Comparison of ENCODE assay signal across 21 cellular contexts in genomic region chrX:150167482-150168324, GRCh38.
"Had no signal": no experiment of that assay in that cellular context is flagged by ENCODE, and none has a peak within 500 bp of the region (broad histone marks: within the 10 kb centered on the region; RNA-seq: fewer than 3 reads in every experiment).

No MANE protein-coding gene starts in this region.

- H2AFZ ChIP-seq: hepatocyte had no signal

- H3K27me3 Mint-ChIP-seq: stimulated activated memory B cell treated with anti-CD40 and anti-IgM and Interleukin-4, amounts not matched to agents 10 μg/mL and 1 μg/mL and 100 μg/mL, for 72 hours; stimulated activated naive CD8-positive, alpha-beta T cell treated with anti-CD3 and anti-CD28 coated beads, Interleukin-15, amount 100 ng/mL, for 72 hours had no signal

- H3K4me1 ChIP-seq: esophagus squamous epithelium, psoas muscle, right lobe of liver had no signal

- H3K36me3 ChIP-seq: esophagus squamous epithelium, right lobe of liver, thoracic aorta had no signal

- H3K27ac Mint-ChIP-seq: naive thymus-derived CD4-positive, alpha-beta T cell; nephron progenitor cell; stimulated activated memory B cell treated with anti-CD40 and anti-IgM and Interleukin-4, amounts not matched to agents 10 μg/mL and 1 μg/mL and 100 μg/mL, for 72 hours; stimulated activated naive CD8-positive, alpha-beta T cell treated with anti-CD3 and anti-CD28 coated beads, Interleukin-15, amount 100 ng/mL, for 72 hours had no signal

- H3K9me3 Mint-ChIP-seq: naive thymus-derived CD4-positive, alpha-beta T cell; stimulated activated memory B cell treated with anti-CD40 and anti-IgM and Interleukin-4, amounts not matched to agents 10 μg/mL and 1 μg/mL and 100 μg/mL, for 72 hours; stimulated activated naive CD8-positive, alpha-beta T cell treated with anti-CD3 and anti-CD28 coated beads, Interleukin-15, amount 100 ng/mL, for 72 hours had no signal

- H3K4me3 Mint-ChIP-seq: naive thymus-derived CD4-positive, alpha-beta T cell; nephron progenitor cell; stimulated activated memory B cell treated with anti-CD40 and anti-IgM and Interleukin-4, amounts not matched to agents 10 μg/mL and 1 μg/mL and 100 μg/mL, for 72 hours; stimulated activated naive CD8-positive, alpha-beta T cell treated with anti-CD3 and anti-CD28 coated beads, Interleukin-15, amount 100 ng/mL, for 72 hours had no signal

- DNase-seq: effector memory CD4-positive, alpha-beta T cell; esophagus squamous epithelium; foreskin fibroblast; head of caudate nucleus; mammary epithelial cell; naive thymus-derived CD4-positive, alpha-beta T cell; nephron progenitor cell; psoas muscle; retina; right lobe of liver; stimulated activated CD4-positive, alpha-beta T cell treated with anti-CD3 and anti-CD28 coated beads, Interleukin-4, amount 100 ng/mL, for 24 hours; stimulated activated naive CD8-positive, alpha-beta T cell treated with anti-CD3 and anti-CD28 coated beads, Interleukin-15, amount 100 ng/mL, for 72 hours; substantia nigra; trophoblast cell had no signal

- H3K4me2 ChIP-seq: hepatocyte had no signal

- ATAC-seq: left lobe of liver; naive thymus-derived CD4-positive, alpha-beta T cell; psoas muscle; right lobe of liver; stimulated activated memory B cell treated with anti-CD40 and anti-IgM and Interleukin-4, amounts not matched to agents 10 μg/mL and 1 μg/mL and 100 μg/mL, for 72 hours; stimulated activated naive CD8-positive, alpha-beta T cell treated with anti-CD3 and anti-CD28 coated beads, Interleukin-15, amount 100 ng/mL, for 72 hours had no signal

- H3K36me3 Mint-ChIP-seq: naive thymus-derived CD4-positive, alpha-beta T cell; stimulated activated memory B cell treated with anti-CD40 and anti-IgM and Interleukin-4, amounts not matched to agents 10 μg/mL and 1 μg/mL and 100 μg/mL, for 72 hours had no signal

- H3K79me2 ChIP-seq: hepatocyte had no signal

- H3K27me3 ChIP-seq: esophagus squamous epithelium, hepatocyte, right lobe of liver had no signal

- H3K9me3 ChIP-seq: esophagus squamous epithelium, psoas muscle, right lobe of liver, thoracic aorta had no signal

- H3K4me1 Mint-ChIP-seq: naive thymus-derived CD4-positive, alpha-beta T cell; nephron progenitor cell; stimulated activated memory B cell treated with anti-CD40 and anti-IgM and Interleukin-4, amounts not matched to agents 10 μg/mL and 1 μg/mL and 100 μg/mL, for 72 hours; stimulated activated naive CD8-positive, alpha-beta T cell treated with anti-CD3 and anti-CD28 coated beads, Interleukin-15, amount 100 ng/mL, for 72 hours had no signal

- FAIRE-seq: endometrium, urothelium cell line had no signal

- H3K27ac ChIP-seq: epithelial cell of prostate, esophagus squamous epithelium, hepatocyte, psoas muscle, right lobe of liver, thoracic aorta had no signal

- H3K4me3 ChIP-seq: esophagus squamous epithelium, hepatocyte, psoas muscle, right lobe of liver, thoracic aorta had no signal
